16 cellular contexts compared by ENCODE assay signal in the genomic region with DNA sequence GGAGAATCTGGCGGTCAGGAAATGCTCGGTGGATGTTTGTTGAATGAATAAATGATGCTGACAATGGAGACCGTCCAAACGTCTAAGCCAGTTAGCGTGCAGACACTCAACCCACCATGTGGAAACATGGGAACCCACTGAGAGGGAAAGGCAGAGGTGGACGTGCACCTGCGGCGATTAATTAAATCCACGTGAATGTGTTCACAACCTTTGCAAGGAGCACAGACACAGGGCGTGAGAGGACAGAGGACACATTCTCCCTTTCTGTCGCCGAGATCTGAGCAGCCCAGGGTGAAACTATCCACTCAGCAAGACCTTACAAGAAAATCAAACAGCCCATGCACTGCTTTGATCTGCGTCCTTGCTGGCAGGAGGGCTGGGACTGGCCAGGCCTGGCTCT. TPM values are rescaled to one million over a fixed set of nuclear protein-coding genes. Genes with fewer than 3 reads are reported as not detected.
A peak's percentile ranks its signal among the peaks of the same experiment; 100 is the strongest.
DNase-seq lines count a peak whose midpoint lies in the region; ATAC-seq and TF ChIP-seq lines count a peak whose summit lies in the region.
"Had no signal": no experiment of that assay in that cellular context is flagged by ENCODE, and none has a peak within 500 bp of the region (broad histone marks: within the 10 kb centered on the region; RNA-seq: fewer than 3 reads in every experiment).

No MANE protein-coding gene starts in this region.

- H3K9me3 Mint-ChIP-seq in MCF 10A (ENCODE audit: unreplicated experiment) (no peaks in the 10 kb centered on the region), WTC11 (peaks cover 13% of the 10 kb centered on the region), neural progenitor cell (peaks cover 21% of the 10 kb centered on the region)

- H3F3A ChIP-seq in neural progenitor cell (ENCODE audit: low read depth) = peaks cover 12% of the 10 kb centered on the region

- H3K4me1 ChIP-seq in mammary epithelial cell (ENCODE audit: insufficient read depth, low read length) = peaks cover 18% of the 10 kb centered on the region
- peaks cover 14% of the 10 kb centered on the region for H3K4me1 ChIP-seq in neural progenitor cell
- peaks cover 0 to 21% (median 5%) of the 10 kb centered on the region in 6 donors for H3K4me1 ChIP-seq in spleen
- H3K4me1 ChIP-seq: HAP-1 had no signal

- H3K36me3 ChIP-seq in mammary epithelial cell (ENCODE audit: insufficient read depth, low read length) = no peaks in the 10 kb centered on the region
- no peaks in the 10 kb centered on the region for H3K36me3 ChIP-seq in neural progenitor cell
- H3K36me3 ChIP-seq in spleen = no peaks in the 10 kb centered on the region
- H3K36me3 ChIP-seq: BLaER1, HAP-1 had no signal

- H3K4me1 Mint-ChIP-seq in MCF 10A (ENCODE audit: insufficient read depth, unreplicated experiment) (no peaks in the 10 kb centered on the region), WTC11 (peaks cover 17% of the 10 kb centered on the region), neural progenitor cell (peaks cover 20% of the 10 kb centered on the region)

- H3K27ac ChIP-seq in mammary epithelial cell (ENCODE audit: insufficient read depth, low read depth, low read length) (no peak overlapping the region), neural progenitor cell (no peak overlapping the region), spleen (no peak overlapping the region)
- H3K27ac ChIP-seq: BLaER1, GM23248, HL-60 had no signal

- no peaks in the 10 kb centered on the region for H3K79me2 ChIP-seq in mammary epithelial cell (ENCODE audit: insufficient read depth, low read length)
- no peaks in the 10 kb centered on the region for H3K79me2 ChIP-seq in neural progenitor cell (ENCODE audit: low read depth)

- H3K27me3 Mint-ChIP-seq in MCF 10A (ENCODE audit: insufficient read depth, unreplicated experiment) = no peaks in the 10 kb centered on the region
- H3K27me3 Mint-ChIP-seq in WTC11 (ENCODE audit: low read depth) = peaks cover 7% of the 10 kb centered on the region
- peaks cover 3% of the 10 kb centered on the region for H3K27me3 Mint-ChIP-seq in neural progenitor cell (ENCODE audit: insufficient read depth, low read depth)

- H3K4me2 ChIP-seq in mammary epithelial cell (ENCODE audit: insufficient read depth, low read depth, low read length) (no peak overlapping the region), neural progenitor cell (no peak overlapping the region)
- H3K4me2 ChIP-seq: BLaER1 had no signal

- TF ChIP-seq CTCF in MCF 10A (IDR thresholded peaks at IDR 0.05; ENCODE audit: unreplicated experiment) = no peak
- no peak for TF ChIP-seq CTCF in mammary epithelial cell (conservative IDR thresholded peaks at IDR 0.05 in 1 of 2, IDR thresholded peaks at IDR 0.05 in 1 of 2; ENCODE audit: extremely low read depth in 1 of 2, insufficient read depth in 1 of 2, low read depth in 1 of 2, low read length in 2 of 2)
- TF ChIP-seq CTCF in WTC11 (IDR thresholded peaks at IDR 0.05) = no peak
- TF ChIP-seq CTCF in neural progenitor cell (IDR thresholded peaks at IDR 0.05) = no peak
- no peak for TF ChIP-seq CTCF in spleen (IDR thresholded peaks at IDR 0.05 in 8 of 11, conservative IDR thresholded peaks at IDR 0.05 in 3 of 11)

- H3K27ac Mint-ChIP-seq in MCF 10A (ENCODE audit: low read depth, unreplicated experiment) (peak overlapping the region; percentile 59), WTC11 (peak overlapping the region; percentile 52; the same call in 1 of the 2 replicates), neural progenitor cell (peak overlapping the region; percentile 10)

- ATAC-seq in WTC11 (no peak), HG02885 (IDR thresholded peaks at IDR 0.05; ENCODE audit: poor library complexity, unreplicated experiment) (no peak)

- H3K4me3 ChIP-seq in mammary epithelial cell (replicated peaks in 1 of 3; ENCODE audit: insufficient read depth in 1 of 3, low read depth in 2 of 3, low read length in 3 of 3) (no peak overlapping the region), neural progenitor cell (no peak overlapping the region), spleen (no peak overlapping the region)
- H3K4me3 ChIP-seq: BLaER1, GM23248, HAP-1 had no signal

- H3K4me3 Mint-ChIP-seq in MCF 10A (ENCODE audit: unreplicated experiment) (no peak overlapping the region), WTC11 (no peak overlapping the region), neural progenitor cell (no peak overlapping the region)
- H3K4me3 Mint-ChIP-seq: CD8-positive, alpha-beta memory T cell had no signal

- peaks cover 6% of the 10 kb centered on the region for H3K36me3 Mint-ChIP-seq in MCF 10A (ENCODE audit: insufficient read depth, unreplicated experiment)
- peaks cover 12% of the 10 kb centered on the region for H3K36me3 Mint-ChIP-seq in WTC11
- H3K36me3 Mint-ChIP-seq in neural progenitor cell = no peaks in the 10 kb centered on the region

- CTCF ChIA-PET in MCF 10A (lab: Yijun Ruan, JAX) (no interaction called here), mammary epithelial cell (lab: Charles Lee; ENCODE audit: low non-redundant PET) (no interaction called here), WTC11 (lab: Charles Lee) (no interaction called here)

- H3K9me3 ChIP-seq in mammary epithelial cell (replicated peaks; ENCODE audit: insufficient read depth, low read length) = peaks cover 8% of the 10 kb centered on the region
- H3K9me3 ChIP-seq in neural progenitor cell (ENCODE audit: low read depth) = peaks cover 13% of the 10 kb centered on the region
- peaks cover 0 to 15% (median 12%) of the 10 kb centered on the region in 8 donors for H3K9me3 ChIP-seq in spleen

- intact Hi-C loops in MCF 10A (cut with micrococcal nuclease) (no loop called here), mammary epithelial cell (cut with micrococcal nuclease) (loop anchor here (5.0 kb wide), 1 partner anchor 126 kb away; no protein-coding TSS in a partner anchor), spleen (cut with DNase I; ENCODE audit: low total_unique reads) (no loop called here)

- no TSS peak for BruUV-seq in MCF 10A (replicated peaks; lab: Mats Ljungman, UMichigan)
- no TSS peak for BruUV-seq in mammary epithelial cell (replicated peaks; lab: Mats Ljungman, UMichigan)

- POLR2A ChIA-PET in MCF 10A (lab: Yijun Ruan, JAX) (interaction anchor here (0.6 kb wide), 1 partner anchor 8 kb away, joined by 3 read pairs; no protein-coding TSS in a partner anchor), WTC11 (lab: Charles Lee) (no interaction called here)

- H3K27me3 ChIP-seq in mammary epithelial cell (ENCODE audit: insufficient read depth, low read length) = no peaks in the 10 kb centered on the region
- no peaks in the 10 kb centered on the region for H3K27me3 ChIP-seq in neural progenitor cell
- no peaks in the 10 kb centered on the region for H3K27me3 ChIP-seq in spleen (replicated peaks in 1 of 7)
- H3K27me3 ChIP-seq: BLaER1 had no signal

- H2AFZ ChIP-seq in mammary epithelial cell (ENCODE audit: low read depth, low read length) (no peak overlapping the region), neural progenitor cell (replicated peaks) (no peak overlapping the region)
- H2AFZ ChIP-seq: GM23248 had no signal

- H4K20me1 ChIP-seq in mammary epithelial cell (ENCODE audit: insufficient read depth, low read length) = no peaks in the 10 kb centered on the region
- H4K20me1 ChIP-seq in neural progenitor cell (ENCODE audit: low read depth) = no peaks in the 10 kb centered on the region
- H4K20me1 ChIP-seq: BLaER1 had no signal

- in situ Hi-C loops in mammary epithelial cell (cut with MboI; ENCODE audit: low sequenced_read_pairs in 2 of 2) = no loop called here

- DNase-seq in MCF 10A (ENCODE audit: unreplicated experiment) (no peak), mammary epithelial cell (no peak), WTC11 (ENCODE audit: low spot score) (no peak), neural progenitor cell (ENCODE audit: low spot score) (no peak), spleen (peak; percentile 47), GOT3 (lab: John Stamatoyannopoulos, UW) (no peak), GDM1 (lab: John Stamatoyannopoulos, UW) (no peak)
- DNase-seq: 8988T; AML-193; CD8-positive, alpha-beta memory T cell; DMS53; GM23248 had no signal

- no peak for TF ChIP-seq POLR2A in spleen (IDR thresholded peaks at IDR 0.05)

- dilution Hi-C loops in mammary epithelial cell (cut with HindIII; ENCODE audit: low sequenced_read_pairs) = loop anchor here (10.0 kb wide), 3 partner anchors 278 to 522 kb away; no protein-coding TSS in a partner anchor

- WGBS in mammary epithelial cell (ENCODE audit: low coverage, missing lambda C conversion rate) = 98% methylated on average over 13 of the region's 13 CpGs
- 87 to 98% (median 96%) methylated on average over 13 of the region's 13 CpGs for WGBS in spleen, 5 donors

- H3K9ac ChIP-seq in mammary epithelial cell (ENCODE audit: insufficient read depth, low read length) = no peak overlapping the region
- no peak overlapping the region for H3K9ac ChIP-seq in neural progenitor cell
- H3K9ac ChIP-seq: BLaER1, GM23248 had no signal

TF ChIP-seq in WTC11, 78 proteins besides CTCF, POLR2A, EP300 and RAD21 (continues in another document):
- TF ChIP-seq ZNF263 (CRISPR knock-in tag; IDR thresholded peaks at IDR 0.05; ENCODE audit: low read depth) (no peak), GABPB1 (CRISPR knock-in tag; IDR thresholded peaks at IDR 0.05) (no peak), TCF7 (CRISPR knock-in tag; IDR thresholded peaks at IDR 0.05; ENCODE audit: low read depth) (no peak), NFE2L1 (CRISPR knock-in tag; IDR thresholded peaks at IDR 0.05) (no peak)
- TF ChIP-seq, protein P1, sequence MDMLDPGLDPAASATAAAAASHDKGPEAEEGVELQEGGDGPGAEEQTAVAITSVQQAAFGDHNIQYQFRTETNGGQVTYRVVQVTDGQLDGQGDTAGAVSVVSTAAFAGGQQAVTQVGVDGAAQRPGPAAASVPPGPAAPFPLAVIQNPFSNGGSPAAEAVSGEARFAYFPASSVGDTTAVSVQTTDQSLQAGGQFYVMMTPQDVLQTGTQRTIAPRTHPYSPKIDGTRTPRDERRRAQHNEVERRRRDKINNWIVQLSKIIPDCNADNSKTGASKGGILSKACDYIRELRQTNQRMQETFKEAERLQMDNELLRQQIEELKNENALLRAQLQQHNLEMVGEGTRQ (CRISPR knock-in tag; IDR thresholded peaks at IDR 0.05) = no peak
- TF ChIP-seq, protein P2, sequence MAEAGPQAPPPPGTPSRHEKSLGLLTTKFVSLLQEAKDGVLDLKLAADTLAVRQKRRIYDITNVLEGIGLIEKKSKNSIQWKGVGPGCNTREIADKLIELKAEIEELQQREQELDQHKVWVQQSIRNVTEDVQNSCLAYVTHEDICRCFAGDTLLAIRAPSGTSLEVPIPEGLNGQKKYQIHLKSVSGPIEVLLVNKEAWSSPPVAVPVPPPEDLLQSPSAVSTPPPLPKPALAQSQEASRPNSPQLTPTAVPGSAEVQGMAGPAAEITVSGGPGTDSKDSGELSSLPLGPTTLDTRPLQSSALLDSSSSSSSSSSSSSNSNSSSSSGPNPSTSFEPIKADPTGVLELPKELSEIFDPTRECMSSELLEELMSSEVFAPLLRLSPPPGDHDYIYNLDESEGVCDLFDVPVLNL (CRISPR knock-in tag; IDR thresholded peaks at IDR 0.05; ENCODE audit: borderline replicate concordance, low read depth) = no peak

RNA-seq across cellular contexts. Expression of a gene that starts 58.3 kb away (rescaled TPM):
- total RNA-seq in MCF 10A (2022) (not detected in 2 replicates), mammary epithelial cell (not detected), WTC11 (2021) (not detected in 3 replicates), neural progenitor cell (ENCODE audit: low replicate concordance) (0.09 TPM in 1 of 2 replicates, not detected in the other), spleen (not detected)
- polyA plus RNA-seq in mammary epithelial cell (not detected), spleen (not detected)
- polyA minus RNA-seq in mammary epithelial cell = 0.16 TPM
- total RNA-seq: CD8-positive, alpha-beta memory T cell; GM23248 had no signal
- polyA plus RNA-seq: CD8-positive, alpha-beta memory T cell; GM23248 had no signal
